ENCODE assay signal across 8 cellular contexts in the genomic region with DNA sequence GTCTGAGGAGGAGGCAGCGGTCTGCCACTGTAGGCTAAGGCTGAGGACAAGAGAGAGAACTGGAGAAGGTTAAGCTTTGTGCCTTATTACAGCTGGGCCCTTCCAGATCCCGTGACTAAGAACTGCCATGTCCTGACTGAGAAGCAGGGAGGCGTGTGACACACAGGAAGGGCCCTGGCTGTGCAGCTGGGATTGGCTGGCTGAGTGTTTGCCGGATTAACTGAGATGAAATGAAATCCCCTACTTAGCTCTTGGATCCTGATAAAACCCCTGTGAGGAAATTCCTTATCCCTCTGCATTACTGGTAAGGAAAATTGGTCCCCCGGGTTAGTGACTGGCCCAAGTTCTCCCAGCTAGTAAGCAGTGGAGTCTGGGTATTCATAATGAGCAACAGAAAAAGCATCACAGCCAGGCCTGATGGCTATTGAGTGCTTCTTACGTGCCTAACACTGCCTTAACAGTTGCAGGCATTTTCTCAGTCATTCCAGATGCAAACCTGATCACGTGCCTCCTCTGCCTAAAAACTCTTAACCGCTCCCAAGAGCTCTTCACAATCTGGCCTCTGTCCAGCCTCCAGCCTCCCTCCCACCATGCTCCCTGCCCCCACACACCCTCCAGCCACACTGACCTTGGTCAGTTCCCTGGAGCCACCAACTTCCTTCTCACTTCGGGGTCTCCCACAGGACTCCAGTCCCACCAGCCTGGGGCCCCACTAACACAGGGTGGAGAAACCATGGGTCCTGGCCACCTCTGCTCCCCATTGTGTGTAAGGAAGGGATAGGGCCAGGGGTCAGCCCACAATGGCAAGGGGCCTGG. TPM values are rescaled to one million over a fixed set of nuclear protein-coding genes. Genes with fewer than 3 reads are reported as not detected.
DNase-seq lines count a peak whose midpoint lies in the region; ATAC-seq and TF ChIP-seq lines count a peak whose summit lies in the region.

No MANE protein-coding gene starts in this region.

- peak in 1 of 6 experiments; percentile 11 for TF ChIP-seq CTCF in esophagus squamous epithelium (IDR thresholded peaks at IDR 0.05)
- TF ChIP-seq CTCF in neural crest cell (conservative IDR thresholded peaks at IDR 0.05) = no peak

- H4K20me1 ChIP-seq in BLaER1 = peaks cover 100% of the 10 kb centered on the region

- no peaks in the 10 kb centered on the region for H3K9me3 ChIP-seq in BLaER1
- no peaks in the 10 kb centered on the region for H3K9me3 ChIP-seq in esophagus squamous epithelium

- H3K9ac ChIP-seq in BLaER1 = no peak overlapping the region

- 46 to 50% methylated on average over 8 of the region's 9 CpGs for WGBS in esophagus squamous epithelium, 2 donors

- H3K36me3 ChIP-seq in BLaER1 (peaks cover 46% of the 10 kb centered on the region), esophagus squamous epithelium (peaks cover 0 to 9% (median 0%) of the 10 kb centered on the region in 3 donors)

- H3K9me3 Mint-ChIP-seq in neural crest cell = no peaks in the 10 kb centered on the region
- no peaks in the 10 kb centered on the region for H3K9me3 Mint-ChIP-seq in activated CD4-positive, alpha-beta memory T cell treated with anti-CD3 and anti-CD28 coated beads for 36 hours

- no peak overlapping the region for H3K4me2 ChIP-seq in BLaER1

- ATAC-seq in HG03442 (IDR thresholded peaks at IDR 0.05; ENCODE audit: unreplicated experiment) = no peak

- DNase-seq in NCI-H82 treated with DMSO at 0.1 percent for 48 hours (lab: John Stamatoyannopoulos, UW; ENCODE audit: unreplicated experiment) (peak; percentile 91), esophagus squamous epithelium (lab: John Stamatoyannopoulos, UW) (no peak), neural crest cell (ENCODE audit: low read depth, low spot score) (no peak), kidney glomerular epithelial cell (lab: John Stamatoyannopoulos, UW) (no peak), NCI-H345 (lab: John Stamatoyannopoulos, UW) (no peak)
- no peak for DNase-seq in activated CD4-positive, alpha-beta memory T cell treated with anti-CD3 and anti-CD28 coated beads for 36 hours

- H3K4me3 ChIP-seq in BLaER1 (no peak overlapping the region), esophagus squamous epithelium (no peak overlapping the region)

- peak overlapping the region; percentile 50 for H3K27ac Mint-ChIP-seq in neural crest cell (ENCODE audit: unreplicated experiment)
- no peak overlapping the region for H3K27ac Mint-ChIP-seq in activated CD4-positive, alpha-beta memory T cell treated with anti-CD3 and anti-CD28 coated beads for 36 hours

- peaks cover 28% of the 10 kb centered on the region for H3K4me1 Mint-ChIP-seq in neural crest cell
- H3K4me1 Mint-ChIP-seq in activated CD4-positive, alpha-beta memory T cell treated with anti-CD3 and anti-CD28 coated beads for 36 hours (ENCODE audit: low read depth) = peaks cover 6% of the 10 kb centered on the region

- peaks cover 52% of the 10 kb centered on the region for H3K4me1 ChIP-seq in BLaER1
- peaks cover 22 to 87% (median 34%) of the 10 kb centered on the region in 3 donors for H3K4me1 ChIP-seq in esophagus squamous epithelium

- H3K27me3 ChIP-seq in BLaER1 (no peaks in the 10 kb centered on the region), esophagus squamous epithelium (peaks cover 0 to 6% (median 0%) of the 10 kb centered on the region in 4 donors)

- no peak for TF ChIP-seq POLR2A in esophagus squamous epithelium (IDR thresholded peaks at IDR 0.05)

- 0 out of 2 replicates have a peak overlapping the region, but pooled peaks have one; percentile 10 for H3K27ac ChIP-seq in BLaER1
- H3K27ac ChIP-seq in esophagus squamous epithelium = peak overlapping the region; percentile 58 to 94 (median 84)

- no peaks in the 10 kb centered on the region for H3K27me3 Mint-ChIP-seq in neural crest cell (ENCODE audit: low read depth)
- H3K27me3 Mint-ChIP-seq in activated CD4-positive, alpha-beta memory T cell treated with anti-CD3 and anti-CD28 coated beads for 36 hours = no peaks in the 10 kb centered on the region

- intact Hi-C loops in esophagus squamous epithelium (cut with DNase I) = no loop called here
- intact Hi-C loops in activated CD4-positive, alpha-beta memory T cell treated with anti-CD3 and anti-CD28 coated beads for 36 hours (cut with micrococcal nuclease) = no loop called here

- H3K36me3 Mint-ChIP-seq in neural crest cell (ENCODE audit: low read depth) = peaks cover 4% of the 10 kb centered on the region
- no peaks in the 10 kb centered on the region for H3K36me3 Mint-ChIP-seq in activated CD4-positive, alpha-beta memory T cell treated with anti-CD3 and anti-CD28 coated beads for 36 hours

- CTCF ChIA-PET in activated CD4-positive, alpha-beta memory T cell treated with anti-CD3 and anti-CD28 coated beads for 36 hours (lab: Charles Lee) = interaction anchor here (1.8 to 2.5 kb wide), 2 partner anchors 34 to 71 kb away, joined by 5 to 8 read pairs; no protein-coding TSS in a partner anchor

- no peak overlapping the region for H3K4me3 Mint-ChIP-seq in neural crest cell
- no peak overlapping the region for H3K4me3 Mint-ChIP-seq in activated CD4-positive, alpha-beta memory T cell treated with anti-CD3 and anti-CD28 coated beads for 36 hours

- POLR2A ChIA-PET in activated CD4-positive, alpha-beta memory T cell treated with anti-CD3 and anti-CD28 coated beads for 36 hours (lab: Charles Lee) = no interaction called here

RNA-seq across cellular contexts. Expression of gene ARRB1, which starts 37.8 kb away (rescaled TPM):
- total RNA-seq in esophagus squamous epithelium (10 to 100 TPM in 3 of 4 donors, 1 to 10 TPM in 1; 9.6 to 24.8 (median 17.8) TPM), neural crest cell (53.8 and 56.5 TPM in 2 replicates)
- total RNA-seq in activated CD4-positive, alpha-beta memory T cell treated with anti-CD3 and anti-CD28 coated beads for 36 hours = 10 to 100 TPM; 16.3 to 18.8 TPM
